8 cellular contexts compared by ENCODE assay signal in genomic region chr20:40689943-40690835, GRCh38. TPM values are rescaled to one million over a fixed set of nuclear protein-coding genes. Genes with fewer than 3 reads are reported as not detected.
A peak's percentile ranks its signal among the peaks of the same experiment; 100 is the strongest.
DNase-seq lines count a peak whose midpoint lies in the region; ATAC-seq and TF ChIP-seq lines count a peak whose summit lies in the region.

No MANE protein-coding gene starts in this region.

- peak overlapping the region; percentile 84 for H3K4me2 ChIP-seq in OCI-LY1 (ENCODE audit: low read length)

- H3K27ac Mint-ChIP-seq in activated T-helper 1 cell treated with anti-CD3 and anti-CD28 coated beads, Interleukin-12 subunit alpha, Interleukin-12 subunit beta, Interleukin-2, Interleukin-4 antibody, amounts not matched to agents 30 ng/mL and 10 ng/mL and 1 ng/mL, durations not matched to agents 14 hours and 24 hours and 36 hours = peak overlapping the region; percentile 70
- no peak overlapping the region for H3K27ac Mint-ChIP-seq in naive thymus-derived CD8-positive, alpha-beta T cell

- POLR2A ChIA-PET in naive thymus-derived CD8-positive, alpha-beta T cell (lab: Charles Lee) = no interaction called here

- no peaks in the 10 kb centered on the region for H3K36me3 Mint-ChIP-seq in activated T-helper 1 cell treated with anti-CD3 and anti-CD28 coated beads, Interleukin-12 subunit alpha, Interleukin-12 subunit beta, Interleukin-2, Interleukin-4 antibody, amounts not matched to agents 30 ng/mL and 10 ng/mL and 1 ng/mL, durations not matched to agents 14 hours and 24 hours and 36 hours (ENCODE audit: low read depth)
- H3K36me3 Mint-ChIP-seq in naive thymus-derived CD8-positive, alpha-beta T cell = no peaks in the 10 kb centered on the region

- TF ChIP-seq CTCF in AG09319 (IDR thresholded peaks at IDR 0.05; ENCODE audit: low read depth, low read length) (peak; percentile 84), OCI-LY1 (IDR thresholded peaks at IDR 0.05; ENCODE audit: low read length) (peak; percentile 79)

- H2AFZ ChIP-seq in OCI-LY1 (ENCODE audit: low read length) = no peak overlapping the region

- H3K9ac ChIP-seq in OCI-LY1 (ENCODE audit: low read length) = peak overlapping the region; percentile 58; the same call in 1 of the 2 replicates

- no peaks in the 10 kb centered on the region for H3K9me3 ChIP-seq in OCI-LY1 (ENCODE audit: low read length)

- intact Hi-C loops in activated T-helper 1 cell treated with anti-CD3 and anti-CD28 coated beads, Interleukin-12 subunit alpha, Interleukin-12 subunit beta, Interleukin-2, Interleukin-4 antibody, amounts not matched to agents 30 ng/mL and 10 ng/mL and 1 ng/mL, durations not matched to agents 14 hours and 24 hours and 36 hours (cut with micrococcal nuclease) = loop anchor here (2.0 to 10.0 kb wide), 3 partner anchors 528 to 1639 kb away; no protein-coding TSS in a partner anchor

- H3K36me3 ChIP-seq in OCI-LY1 (ENCODE audit: insufficient read depth, low read length) = no peaks in the 10 kb centered on the region

- peak; percentile 62 for ATAC-seq in GM18868 (IDR thresholded peaks at IDR 0.05; ENCODE audit: unreplicated experiment)
- peak in 1 of 2 donors; percentile 27 for ATAC-seq in naive thymus-derived CD8-positive, alpha-beta T cell

- no peaks in the 10 kb centered on the region for H4K20me1 ChIP-seq in OCI-LY1 (ENCODE audit: insufficient read depth, low read length)

- no peak overlapping the region for H3K27ac ChIP-seq in OCI-LY1 (ENCODE audit: low read depth, low read length, poor library complexity, severe bottlenecking)

- no peaks in the 10 kb centered on the region for H3K79me2 ChIP-seq in OCI-LY1 (ENCODE audit: insufficient read depth, low read length)

- H3F3A ChIP-seq in OCI-LY1 (ENCODE audit: insufficient read depth, low read length) = no peaks in the 10 kb centered on the region

- peaks cover 6% of the 10 kb centered on the region for H3K4me1 ChIP-seq in OCI-LY1 (ENCODE audit: insufficient read depth, low read length, severe bottlenecking)

- peak overlapping the region; percentile 66 for H3K4me3 Mint-ChIP-seq in activated T-helper 1 cell treated with anti-CD3 and anti-CD28 coated beads, Interleukin-12 subunit alpha, Interleukin-12 subunit beta, Interleukin-2, Interleukin-4 antibody, amounts not matched to agents 30 ng/mL and 10 ng/mL and 1 ng/mL, durations not matched to agents 14 hours and 24 hours and 36 hours
- H3K4me3 Mint-ChIP-seq in naive thymus-derived CD8-positive, alpha-beta T cell = peak overlapping the region; percentile 24 to 82 (median 77)

- H3K4me1 Mint-ChIP-seq in activated T-helper 1 cell treated with anti-CD3 and anti-CD28 coated beads, Interleukin-12 subunit alpha, Interleukin-12 subunit beta, Interleukin-2, Interleukin-4 antibody, amounts not matched to agents 30 ng/mL and 10 ng/mL and 1 ng/mL, durations not matched to agents 14 hours and 24 hours and 36 hours (ENCODE audit: low read depth) = no peaks in the 10 kb centered on the region
- peaks cover 8 to 18% (median 12%) of the 10 kb centered on the region in 4 donors for H3K4me1 Mint-ChIP-seq in naive thymus-derived CD8-positive, alpha-beta T cell

- H3K9me3 Mint-ChIP-seq in activated T-helper 1 cell treated with anti-CD3 and anti-CD28 coated beads, Interleukin-12 subunit alpha, Interleukin-12 subunit beta, Interleukin-2, Interleukin-4 antibody, amounts not matched to agents 30 ng/mL and 10 ng/mL and 1 ng/mL, durations not matched to agents 14 hours and 24 hours and 36 hours = no peaks in the 10 kb centered on the region
- peaks cover 0 to 2% (median 0%) of the 10 kb centered on the region in 9 donors for H3K9me3 Mint-ChIP-seq in naive thymus-derived CD8-positive, alpha-beta T cell

- H3K27me3 Mint-ChIP-seq in activated T-helper 1 cell treated with anti-CD3 and anti-CD28 coated beads, Interleukin-12 subunit alpha, Interleukin-12 subunit beta, Interleukin-2, Interleukin-4 antibody, amounts not matched to agents 30 ng/mL and 10 ng/mL and 1 ng/mL, durations not matched to agents 14 hours and 24 hours and 36 hours (ENCODE audit: insufficient read depth) = peaks cover 81% of the 10 kb centered on the region
- peaks cover 24 to 82% (median 55%) of the 10 kb centered on the region in 5 donors for H3K27me3 Mint-ChIP-seq in naive thymus-derived CD8-positive, alpha-beta T cell

- peak overlapping the region; percentile 65 for H3K4me3 ChIP-seq in OCI-LY1 (ENCODE audit: low read depth, low read length, poor library complexity, severe bottlenecking)

- no peaks in the 10 kb centered on the region; the same call in 1 of the 2 replicates for H3K27me3 ChIP-seq in OCI-LY1 (ENCODE audit: insufficient read depth, low read length)

- DNase-seq in AG09319 (ENCODE audit: extremely low read depth, low read depth) (peak; percentile 65), HPDE6-E6E7 (ENCODE audit: extremely low spot score) (peak; percentile 23), fibroblast of peridontal ligament (ENCODE audit: extremely low read depth) (peak; percentile 85), stromal cell of bone marrow (ENCODE audit: low read depth) (peak; percentile 87)
- DNase-seq in activated T-helper 1 cell treated with anti-CD3 and anti-CD28 coated beads, Interleukin-12 subunit alpha, Interleukin-12 subunit beta, Interleukin-2, Interleukin-4 antibody, amounts not matched to agents 30 ng/mL and 10 ng/mL and 1 ng/mL, durations not matched to agents 14 hours and 24 hours and 36 hours (ENCODE audit: low spot score) = peak; percentile 64
- DNase-seq in naive thymus-derived CD8-positive, alpha-beta T cell = peak in 8 of 10 donors; percentile 16 to 42 (median 34)

- H3K9me2 ChIP-seq in OCI-LY1 (ENCODE audit: low read depth, low read length) = no peaks in the 10 kb centered on the region

RNA-seq across cellular contexts. Expression of gene MAFB, which starts 1.2 kb away (rescaled TPM):
- total RNA-seq in activated T-helper 1 cell treated with anti-CD3 and anti-CD28 coated beads, Interleukin-12 subunit alpha, Interleukin-12 subunit beta, Interleukin-2, Interleukin-4 antibody, amounts not matched to agents 30 ng/mL and 10 ng/mL and 1 ng/mL, durations not matched to agents 14 hours and 24 hours and 36 hours = 2.0 and 2.3 TPM in 2 replicates
- 1 to 10 TPM; 1.1 to 1.3 TPM for total RNA-seq in naive thymus-derived CD8-positive, alpha-beta T cell
- polyA plus RNA-seq in naive thymus-derived CD8-positive, alpha-beta T cell = under 1 TPM in 1 of 3 donors, not detected in 2; 0.08 TPM

Comparison
In these comparisons a context has a peak if more than half of its experiments do, and no peak if none do; other contexts are left out.
1. DNase-seq: peak in every context shown above with its lines; median percentile 87 in stromal cell of bone marrow; 85 in fibroblast of peridontal ligament; 65 in AG09319; 64 in activated T-helper 1 cell treated with anti-CD3 and anti-CD28 coated beads, Interleukin-12 subunit alpha, Interleukin-12 subunit beta, Interleukin-2, Interleukin-4 antibody, amounts not matched to agents 30 ng/mL and 10 ng/mL and 1 ng/mL, durations not matched to agents 14 hours and 24 hours and 36 hours; 34 in naive thymus-derived CD8-positive, alpha-beta T cell; 23 in HPDE6-E6E7.